Comparison of ENCODE assay signal across 27 cellular contexts in genomic region chr11:68678031-68678441, GRCh38. TPM values are rescaled to one million over a fixed set of nuclear protein-coding genes. Genes with fewer than 3 reads are reported as not detected.
"Had no signal": no experiment of that assay in that cellular context is flagged by ENCODE, and none has a peak within 500 bp of the region (broad histone marks: within the 10 kb centered on the region; RNA-seq: fewer than 3 reads in every experiment).

No MANE protein-coding gene starts in this region.

- H3K27me3 ChIP-seq: ovary, right atrium auricular region, uterus had no signal

- H3K9me3 Mint-ChIP-seq: activated naive CD8-positive, alpha-beta T cell treated with anti-CD3 and anti-CD28 coated beads, Interleukin-2, amount 50 U/mL, for 24 hours; activated T-cell treated with anti-CD3 and anti-CD28 coated beads, Interleukin-2, amount 50 U/mL, for 24 hours; activated T-helper 2 cell treated with anti-CD3 and anti-CD28 coated beads, Interferon-gamma antibody, Interleukin-2, Interleukin-4, amounts not matched to agents 10 μg/mL and 5 μg/mL and 100 μg/mL, durations not matched to agents 14 hours and 24 hours and 36 hours; immature natural killer cell; stimulated activated effector memory CD8-positive, alpha-beta T cell treated with anti-CD3 and anti-CD28 coated beads, Interleukin-12 subunit alpha, Interleukin-12 subunit beta, amount 100 ng/mL, for 72 hours; stimulated activated naive CD8-positive, alpha-beta T cell treated with anti-CD3 and anti-CD28 coated beads, Interleukin-15, amount 100 ng/mL, for 72 hours; T-helper 1 cell treated with Interleukin-12 subunit alpha and Interleukin-12 subunit beta and Interleukin-4 antibody, amounts not matched to agents 30 μg/mL and 1 μg/mL, for 36 hours had no signal

- H2AFZ ChIP-seq: hepatocyte had no signal

- DNase-seq: activated CD8-positive, alpha-beta memory T cell treated with anti-CD3 and anti-CD28 coated beads for 24 hours; activated CD8-positive, alpha-beta memory T cell treated with anti-CD3 and anti-CD28 coated beads, Interleukin-2, amount 50 U/mL, for 4 hours; activated naive CD4-positive, alpha-beta T cell treated with anti-CD3 and anti-CD28 coated beads, Interleukin-2, amount 50 U/mL, for 16 hours; activated naive CD8-positive, alpha-beta T cell treated with anti-CD3 and anti-CD28 coated beads, Interleukin-2, amount 50 U/mL, for 24 hours; activated T-cell treated with anti-CD3 and anti-CD28 coated beads, Interleukin-2, amount 50 U/mL, for 24 hours; effector CD8-positive, alpha-beta T cell; immature natural killer cell; ovary; small intestine; stimulated activated CD4-positive, alpha-beta T cell treated with anti-CD3 and anti-CD28 coated beads, Interleukin-2, amount 100 ng/mL, for 24 hours; stimulated activated naive CD8-positive, alpha-beta T cell treated with anti-CD3 and anti-CD28 coated beads, Interleukin-15, amount 100 ng/mL, for 72 hours; uterus had no signal

- H3K4me2 ChIP-seq: hepatocyte had no signal

- H3K4me1 ChIP-seq: foreskin keratinocyte, psoas muscle, tibial nerve, uterus had no signal

- FAIRE-seq: small intestine had no signal

- H3K9me3 ChIP-seq: neutrophil, ovary, psoas muscle, uterus had no signal

- H3K27ac ChIP-seq: foreskin keratinocyte, hepatocyte, neutrophil, ovary, psoas muscle, right atrium auricular region, tibial nerve, uterus had no signal

- H3K27ac Mint-ChIP-seq: activated naive CD8-positive, alpha-beta T cell treated with anti-CD3 and anti-CD28 coated beads, Interleukin-2, amount 50 U/mL, for 24 hours; activated T-cell treated with anti-CD3 and anti-CD28 coated beads, Interleukin-2, amount 50 U/mL, for 24 hours; activated T-helper 2 cell treated with anti-CD3 and anti-CD28 coated beads, Interferon-gamma antibody, Interleukin-2, Interleukin-4, amounts not matched to agents 10 μg/mL and 5 μg/mL and 100 μg/mL, durations not matched to agents 14 hours and 24 hours and 36 hours; immature natural killer cell; nephron; stimulated activated effector memory CD8-positive, alpha-beta T cell treated with anti-CD3 and anti-CD28 coated beads, Interleukin-12 subunit alpha, Interleukin-12 subunit beta, amount 100 ng/mL, for 72 hours; stimulated activated naive CD8-positive, alpha-beta T cell treated with anti-CD3 and anti-CD28 coated beads, Interleukin-15, amount 100 ng/mL, for 72 hours; T-helper 1 cell treated with Interleukin-12 subunit alpha and Interleukin-12 subunit beta and Interleukin-4 antibody, amounts not matched to agents 30 μg/mL and 1 μg/mL, for 36 hours; WTC11 had no signal

- H3K4me3 ChIP-seq: hepatocyte, ovary, psoas muscle, right atrium auricular region, tibial nerve, uterus had no signal

- H3K36me3 Mint-ChIP-seq: brain; stimulated activated effector memory CD8-positive, alpha-beta T cell treated with anti-CD3 and anti-CD28 coated beads, Interleukin-12 subunit alpha, Interleukin-12 subunit beta, amount 100 ng/mL, for 72 hours; WTC11 had no signal

- H3K79me2 ChIP-seq: hepatocyte had no signal

- H3K4me3 Mint-ChIP-seq: activated naive CD8-positive, alpha-beta T cell treated with anti-CD3 and anti-CD28 coated beads, Interleukin-2, amount 50 U/mL, for 24 hours; activated T-cell treated with anti-CD3 and anti-CD28 coated beads, Interleukin-2, amount 50 U/mL, for 24 hours; brain; immature natural killer cell; nephron; stimulated activated effector memory CD8-positive, alpha-beta T cell treated with anti-CD3 and anti-CD28 coated beads, Interleukin-12 subunit alpha, Interleukin-12 subunit beta, amount 100 ng/mL, for 72 hours; stimulated activated naive CD8-positive, alpha-beta T cell treated with anti-CD3 and anti-CD28 coated beads, Interleukin-15, amount 100 ng/mL, for 72 hours; T-helper 1 cell treated with Interleukin-12 subunit alpha and Interleukin-12 subunit beta and Interleukin-4 antibody, amounts not matched to agents 30 μg/mL and 1 μg/mL, for 36 hours; WTC11 had no signal

- H3K4me1 Mint-ChIP-seq: immature natural killer cell had no signal

- ATAC-seq: activated naive CD8-positive, alpha-beta T cell treated with anti-CD3 and anti-CD28 coated beads, Interleukin-2, amount 50 U/mL, for 24 hours; stimulated activated effector memory CD8-positive, alpha-beta T cell treated with anti-CD3 and anti-CD28 coated beads, Interleukin-12 subunit alpha, Interleukin-12 subunit beta, amount 100 ng/mL, for 72 hours; stimulated activated naive CD8-positive, alpha-beta T cell treated with anti-CD3 and anti-CD28 coated beads, Interleukin-15, amount 100 ng/mL, for 72 hours had no signal

- H3K36me3 ChIP-seq: neutrophil, ovary, right atrium auricular region, tibial nerve, uterus had no signal

RNA-seq across cellular contexts. Expression of gene GAL, which starts 6.3 kb away (rescaled TPM):
- total RNA-seq: left ventricle myocardium superior, mononuclear cell, myocyte, right atrium auricular region had no signal
- polyA plus RNA-seq: immature natural killer cell had no signal
